In the genomic region with DNA sequence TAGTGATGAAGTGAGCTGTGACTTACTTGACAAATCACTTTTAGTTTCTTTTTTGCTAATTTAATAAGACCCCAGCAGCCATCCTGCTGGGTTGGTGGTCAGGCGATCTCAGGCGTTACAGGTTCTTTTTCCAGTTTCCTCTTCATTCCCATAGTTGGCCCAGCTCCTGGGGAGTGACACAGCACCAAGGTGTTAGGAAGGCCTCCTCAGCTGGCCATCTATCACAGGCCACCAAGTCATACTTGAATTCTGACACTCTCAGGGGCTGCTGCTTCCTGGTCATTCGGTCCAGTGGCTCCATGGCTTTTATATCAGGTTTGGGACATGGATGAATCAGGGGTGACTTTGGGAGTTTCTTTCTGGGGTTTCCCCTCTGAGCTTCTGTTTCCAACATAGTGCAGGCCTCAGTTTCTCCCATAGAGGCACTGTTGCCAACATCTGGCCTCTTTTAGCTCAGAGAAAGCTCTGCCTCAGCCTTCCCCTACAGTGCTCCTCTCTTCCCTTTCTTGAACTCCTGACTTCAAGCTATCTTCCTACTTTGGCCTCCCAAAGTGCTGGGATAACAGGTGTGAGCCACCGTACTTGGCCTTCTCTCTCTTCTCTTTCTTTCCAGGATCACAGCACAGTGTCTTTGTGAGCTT, we compare ENCODE assay signal across 24 cellular contexts.
"Had no signal": no experiment of that assay in that cellular context is flagged by ENCODE, and none has a peak within 500 bp of the region (broad histone marks: within the 10 kb centered on the region; RNA-seq: fewer than 3 reads in every experiment).

No MANE protein-coding gene starts in this region.

- H3K27ac ChIP-seq: coronary artery, left lung, parathyroid adenoma, right atrium auricular region, sigmoid colon, spleen, testis, tibial artery, upper lobe of left lung had no signal

- H3K9me3 ChIP-seq: left lung, mucosa of descending colon, right atrium auricular region, sigmoid colon, spleen, testis, tibial artery, upper lobe of left lung had no signal

- H3K36me3 ChIP-seq: left lung, right atrium auricular region, sigmoid colon, spleen, tibial artery, upper lobe of left lung had no signal

- H3K4me3 ChIP-seq: coronary artery, left lung, mucosa of descending colon, right atrium auricular region, sigmoid colon, spleen, testis, tibial artery, upper lobe of left lung had no signal

- H3K4me1 ChIP-seq: left lung, parathyroid adenoma, right atrium auricular region, sigmoid colon, spleen, testis, tibial artery, upper lobe of left lung had no signal

- H3K79me2 ChIP-seq: parathyroid adenoma had no signal

- H3K27me3 ChIP-seq: left lung, right atrium auricular region, sigmoid colon, spleen, testis, tibial artery, upper lobe of left lung had no signal

- H3K9ac ChIP-seq: parathyroid adenoma had no signal

- ATAC-seq: effector memory CD8-positive, alpha-beta T cell; left cardiac atrium; left lung; mucosa of descending colon; natural killer cell treated with Interleukin-12 subunit alpha and Interleukin-12 subunit beta and Interleukin-15 and Interleukin-18, amount 100 ng/mL, for 72 hours; stimulated activated memory B cell treated with anti-CD40 and anti-IgM and Interleukin-4, amounts not matched to agents 10 μg/mL and 1 μg/mL and 100 μg/mL, for 72 hours; stimulated activated naive CD8-positive, alpha-beta T cell treated with anti-CD3 and anti-CD28 coated beads, Interleukin-15, Interleukin-2, amounts not matched to agents 100 U/mL and 50 U/mL, for 24 hours had no signal

- FAIRE-seq: frontal cortex, keratinocyte, urothelium cell line had no signal

- DNase-seq: dermis blood vessel endothelial cell; effector memory CD8-positive, alpha-beta T cell; head of caudate nucleus; left cardiac atrium; left lung; mesenchymal stem cell; mucosa of descending colon; naive B cell; sigmoid colon; spleen; stimulated activated CD4-positive, alpha-beta T cell treated with anti-CD3 and anti-CD28 coated beads, Interleukin-4, amount 100 ng/mL, for 4 hours; stimulated activated naive CD8-positive, alpha-beta T cell treated with anti-CD3 and anti-CD28 coated beads, Interleukin-15, Interleukin-2, amounts not matched to agents 100 U/mL and 50 U/mL, for 24 hours; substantia nigra; testis; tibial artery; upper lobe of left lung had no signal

- H2AFZ ChIP-seq: parathyroid adenoma had no signal
